9 cellular contexts compared by ENCODE assay signal in the genomic region with DNA sequence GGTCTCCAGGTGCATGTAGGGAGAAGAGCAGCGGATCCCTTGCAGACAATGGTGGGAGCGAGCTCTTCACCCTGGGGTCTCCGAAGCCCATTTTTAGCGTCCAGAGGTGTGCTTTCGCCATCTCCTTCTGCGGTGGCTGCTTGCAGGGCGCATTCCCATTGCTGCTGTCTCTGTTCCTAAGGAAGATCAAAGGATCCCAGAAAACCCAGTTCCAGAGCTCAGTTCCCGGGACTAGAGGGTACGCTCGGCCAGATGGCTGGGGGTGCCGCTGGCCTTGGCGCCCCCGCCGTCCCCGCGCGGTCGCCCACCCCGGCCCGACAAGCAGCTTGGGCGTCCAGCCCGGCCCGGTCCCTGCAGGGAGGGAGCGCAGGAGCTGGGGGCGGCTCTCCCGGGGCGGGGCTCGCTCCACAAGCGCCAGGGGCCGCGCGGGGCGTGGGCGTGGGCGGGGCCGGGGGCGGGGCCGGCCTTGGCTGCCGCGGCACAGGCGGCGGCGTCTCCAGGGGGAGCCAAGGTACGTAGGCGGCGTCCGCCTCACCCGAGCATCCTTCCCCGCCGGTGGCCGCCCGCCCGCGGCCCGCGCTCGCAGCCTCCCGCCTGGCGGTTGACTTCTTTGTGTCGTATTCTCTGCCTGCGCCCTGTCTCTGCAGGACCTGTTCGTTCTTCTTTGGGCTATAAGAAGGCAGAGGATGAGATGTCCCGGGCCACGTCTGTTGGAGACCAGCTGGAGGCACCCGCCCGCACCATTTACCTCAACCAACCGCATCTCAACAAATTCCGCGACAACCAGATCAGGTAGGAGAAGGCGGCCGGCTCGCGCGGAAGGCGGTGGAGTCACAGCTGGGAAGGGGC.
DNase-seq lines count a peak whose midpoint lies in the region; ATAC-seq and TF ChIP-seq lines count a peak whose summit lies in the region.
"Had no signal": no experiment of that assay in that cellular context is flagged by ENCODE, and none has a peak within 500 bp of the region (broad histone marks: within the 10 kb centered on the region; RNA-seq: fewer than 3 reads in every experiment).

No MANE protein-coding gene starts in this region.

- H2BK5ac ChIP-seq in H9 (ENCODE audit: insufficient read length, low read length), result no peak overlapping the region

- H4K20me1 ChIP-seq in H9 (ENCODE audit: control insufficient read depth, insufficient read depth, insufficient read length), result no peaks in the 10 kb centered on the region

- H2BK20ac ChIP-seq in H9 (ENCODE audit: low read depth, low read length, poor library complexity, severe bottlenecking), result no peak overlapping the region

- H3K4ac ChIP-seq in H9 (ENCODE audit: low read depth, low read length), result no peak overlapping the region

- no peak overlapping the region for H3K23ac ChIP-seq in H9 (ENCODE audit: insufficient read length, low read depth, low read length)

- peaks cover 8% of the 10 kb centered on the region for H3K23me2 ChIP-seq in H9 (ENCODE audit: insufficient read length, low read depth, low read length, poor library complexity, severe bottlenecking)

- no peak overlapping the region for H3K56ac ChIP-seq in H9 (ENCODE audit: insufficient read length, low read depth, low read length)

- TF ChIP-seq CTCF in H9 (conservative IDR thresholded peaks at IDR 0.05), result peak; percentile 33; the same call in 2 of the 3 replicates
- TF ChIP-seq CTCF in WTC11 (IDR thresholded peaks at IDR 0.05), result no peak

- no peak overlapping the region for H2AK5ac ChIP-seq in H9 (ENCODE audit: insufficient read length, low read length)

- H3K9me3 ChIP-seq in H9 (ENCODE audit: control insufficient read depth, low read depth, low read length), result no peaks in the 10 kb centered on the region

- peak overlapping the region; percentile 69 for H3K4me2 ChIP-seq in H9 (ENCODE audit: insufficient read depth, insufficient read length, low read length)

- H3K27me3 Mint-ChIP-seq in H9 (ENCODE audit: low read depth), result peaks cover 31% of the 10 kb centered on the region
- peaks cover 44% of the 10 kb centered on the region for H3K27me3 Mint-ChIP-seq in WTC11 (ENCODE audit: low read depth)
- H3K27me3 Mint-ChIP-seq in stimulated activated naive B cell treated with anti-CD40 and anti-IgM and Interleukin-4, amounts not matched to agents 10 μg/mL and 1 μg/mL and 100 μg/mL, for 72 hours, result peaks cover 50 to 66% of the 10 kb centered on the region in 2 donors

- no peaks in the 10 kb centered on the region for H3K79me1 ChIP-seq in H9 (ENCODE audit: insufficient read depth, low read depth, low read length, poor library complexity, severe bottlenecking)

- peak overlapping the region; percentile 18 for H2AFZ ChIP-seq in H9 (ENCODE audit: low read length)

- no peak overlapping the region for H4K91ac ChIP-seq in H9 (ENCODE audit: insufficient read length, low read depth, low read length)

- CTCF ChIA-PET in WTC11 (lab: Charles Lee), result interaction anchor here (0.9 to 1.8 kb wide), 8 partner anchors 26 to 784 kb away, joined by 3 to 12 read pairs (median 4); no protein-coding TSS in a partner anchor

- peaks cover 2% of the 10 kb centered on the region; the same call in 1 of the 2 replicates for H3K27me3 ChIP-seq in H9 (ENCODE audit: insufficient read depth, low read length)

- no peak overlapping the region for H4K5ac ChIP-seq in H9 (ENCODE audit: insufficient read length, low read depth, low read length)

- peak; percentile 45 for DNase-seq in AG20443 (ENCODE audit: low spot score)
- DNase-seq in H9, result peak; percentile 82
- peak; percentile 74 for DNase-seq in WTC11 (ENCODE audit: low spot score)
- peak; percentile 91 for DNase-seq in iPS-NIHi11 (ENCODE audit: low spot score)
- DNase-seq in SIG-M5 treated with dmso at 0.1 percent for 504 hours (lab: John Stamatoyannopoulos, UW; ENCODE audit: unreplicated experiment), result no peak
- DNase-seq in NAMALWA (ENCODE audit: low spot score), result no peak
- no peak for DNase-seq in stimulated activated naive B cell treated with anti-CD40 and anti-IgM and Interleukin-4, amounts not matched to agents 10 μg/mL and 1 μg/mL and 100 μg/mL, for 72 hours

- peak overlapping the region; percentile 75 for H3K14ac ChIP-seq in H9 (ENCODE audit: insufficient read depth, low read length)

- peak overlapping the region; percentile 53 for H3K18ac ChIP-seq in H9 (ENCODE audit: insufficient read length, low read depth, low read length)

- no peak overlapping the region for H2BK12ac ChIP-seq in H9 (ENCODE audit: insufficient read length, low read depth, low read length)

- H3K4me3 Mint-ChIP-seq in H9 (peak overlapping the region; percentile 86 to 98), WTC11 (peak overlapping the region; percentile 89)
- H3K4me3 Mint-ChIP-seq in stimulated activated naive B cell treated with anti-CD40 and anti-IgM and Interleukin-4, amounts not matched to agents 10 μg/mL and 1 μg/mL and 100 μg/mL, for 72 hours, result no peak overlapping the region

- WGBS in H9 (ENCODE audit: extremely low coverage, insufficient read length, low lambda C conversion rate), result no CpG with 5 or more reads among the region's 75 CpGs

- 0 out of 2 replicates have a peak, but pooled peaks cover 2% of the 10 kb centered on the region for H3K79me2 ChIP-seq in H9 (ENCODE audit: insufficient read depth, low read length)

- H3K36me3 Mint-ChIP-seq in H9 (ENCODE audit: insufficient read depth in 1 of 3, low read depth in 3 of 3) (no peaks in the 10 kb centered on the region), WTC11 (no peaks in the 10 kb centered on the region)
- no peaks in the 10 kb centered on the region for H3K36me3 Mint-ChIP-seq in stimulated activated naive B cell treated with anti-CD40 and anti-IgM and Interleukin-4, amounts not matched to agents 10 μg/mL and 1 μg/mL and 100 μg/mL, for 72 hours

- H3K27ac ChIP-seq in H9 (ENCODE audit: insufficient read length, low read depth, low read length), result no peak overlapping the region

- ATAC-seq in WTC11, result peak; percentile 69
- ATAC-seq in GM18909 (IDR thresholded peaks at IDR 0.05; ENCODE audit: poor library complexity, unreplicated experiment), result no peak
- no peak for ATAC-seq in stimulated activated naive B cell treated with anti-CD40 and anti-IgM and Interleukin-4, amounts not matched to agents 10 μg/mL and 1 μg/mL and 100 μg/mL, for 72 hours (replicated peaks)
- ATAC-seq: GM12878 had no signal

- H2BK120ac ChIP-seq in H9 (ENCODE audit: low read depth, low read length, poor library complexity, severe bottlenecking), result no peak overlapping the region

- H3K27ac Mint-ChIP-seq in H9, result peak overlapping the region in 2 of 3 experiments; percentile 32 to 90; a peak in 3 of 7 replicates
- H3K27ac Mint-ChIP-seq in WTC11, result no peak overlapping the region
- no peak overlapping the region for H3K27ac Mint-ChIP-seq in stimulated activated naive B cell treated with anti-CD40 and anti-IgM and Interleukin-4, amounts not matched to agents 10 μg/mL and 1 μg/mL and 100 μg/mL, for 72 hours

- H3K9me3 Mint-ChIP-seq in H9 (no peaks in the 10 kb centered on the region), WTC11 (no peaks in the 10 kb centered on the region)
- H3K9me3 Mint-ChIP-seq in stimulated activated naive B cell treated with anti-CD40 and anti-IgM and Interleukin-4, amounts not matched to agents 10 μg/mL and 1 μg/mL and 100 μg/mL, for 72 hours, result no peaks in the 10 kb centered on the region

- H3K9ac ChIP-seq in H9 (ENCODE audit: extremely low read depth, insufficient read length, low read length), result no peak overlapping the region

- H4K8ac ChIP-seq in H9 (replicated peaks; ENCODE audit: insufficient read length, low read depth, low read length), result no peak overlapping the region

- no peak overlapping the region for H3T11ph ChIP-seq in H9 (ENCODE audit: low read length)

- H3K4me1 Mint-ChIP-seq in H9 (peaks cover 17 to 32% of the 10 kb centered on the region in 2 experiments; a peak in 3 of 4 replicates), WTC11 (peaks cover 10% of the 10 kb centered on the region)
- peaks cover 4 to 7% of the 10 kb centered on the region in 2 donors for H3K4me1 Mint-ChIP-seq in stimulated activated naive B cell treated with anti-CD40 and anti-IgM and Interleukin-4, amounts not matched to agents 10 μg/mL and 1 μg/mL and 100 μg/mL, for 72 hours

- H3K4me1 ChIP-seq in H9 (ENCODE audit: insufficient read depth, low read length), result peaks cover 4% of the 10 kb centered on the region; the same call in 1 of the 2 replicates

- POLR2A ChIA-PET in WTC11 (lab: Charles Lee), result no interaction called here

- no peak overlapping the region for H2BK15ac ChIP-seq in H9 (ENCODE audit: low read depth, low read length)

TF ChIP-seq in WTC11, 78 proteins besides CTCF, POLR2A, EP300 and RAD21 (continues in another document):
- TF ChIP-seq, protein P1, sequence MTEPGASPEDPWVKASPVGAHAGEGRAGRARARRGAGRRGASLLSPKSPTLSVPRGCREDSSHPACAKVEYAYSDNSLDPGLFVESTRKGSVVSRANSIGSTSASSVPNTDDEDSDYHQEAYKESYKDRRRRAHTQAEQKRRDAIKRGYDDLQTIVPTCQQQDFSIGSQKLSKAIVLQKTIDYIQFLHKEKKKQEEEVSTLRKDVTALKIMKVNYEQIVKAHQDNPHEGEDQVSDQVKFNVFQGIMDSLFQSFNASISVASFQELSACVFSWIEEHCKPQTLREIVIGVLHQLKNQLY (CRISPR knock-in tag; IDR thresholded peaks at IDR 0.05), result no peak
- TF ChIP-seq CREM (CRISPR knock-in tag; IDR thresholded peaks at IDR 0.05), result 0 out of 2 replicates have a peak, but pooled peaks have one; percentile 52
- TF ChIP-seq SP1 (CRISPR knock-in tag; conservative IDR thresholded peaks at IDR 0.05), result 0 out of 2 replicates have a peak, but pooled peaks have one; percentile 26
- no peak for TF ChIP-seq ZNF423 (CRISPR knock-in tag; IDR thresholded peaks at IDR 0.05)
- TF ChIP-seq, protein P2, sequence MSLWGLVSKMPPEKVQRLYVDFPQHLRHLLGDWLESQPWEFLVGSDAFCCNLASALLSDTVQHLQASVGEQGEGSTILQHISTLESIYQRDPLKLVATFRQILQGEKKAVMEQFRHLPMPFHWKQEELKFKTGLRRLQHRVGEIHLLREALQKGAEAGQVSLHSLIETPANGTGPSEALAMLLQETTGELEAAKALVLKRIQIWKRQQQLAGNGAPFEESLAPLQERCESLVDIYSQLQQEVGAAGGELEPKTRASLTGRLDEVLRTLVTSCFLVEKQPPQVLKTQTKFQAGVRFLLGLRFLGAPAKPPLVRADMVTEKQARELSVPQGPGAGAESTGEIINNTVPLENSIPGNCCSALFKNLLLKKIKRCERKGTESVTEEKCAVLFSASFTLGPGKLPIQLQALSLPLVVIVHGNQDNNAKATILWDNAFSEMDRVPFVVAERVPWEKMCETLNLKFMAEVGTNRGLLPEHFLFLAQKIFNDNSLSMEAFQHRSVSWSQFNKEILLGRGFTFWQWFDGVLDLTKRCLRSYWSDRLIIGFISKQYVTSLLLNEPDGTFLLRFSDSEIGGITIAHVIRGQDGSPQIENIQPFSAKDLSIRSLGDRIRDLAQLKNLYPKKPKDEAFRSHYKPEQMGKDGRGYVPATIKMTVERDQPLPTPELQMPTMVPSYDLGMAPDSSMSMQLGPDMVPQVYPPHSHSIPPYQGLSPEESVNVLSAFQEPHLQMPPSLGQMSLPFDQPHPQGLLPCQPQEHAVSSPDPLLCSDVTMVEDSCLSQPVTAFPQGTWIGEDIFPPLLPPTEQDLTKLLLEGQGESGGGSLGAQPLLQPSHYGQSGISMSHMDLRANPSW (CRISPR knock-in tag; conservative IDR thresholded peaks at IDR 0.05; ENCODE audit: low read depth), result 0 out of 2 replicates have a peak, but pooled peaks have one; percentile 70

Comparison
In these comparisons a context has a peak if more than half of its experiments do, and no peak if none do; other contexts are left out.
1. DNase-seq: peak in AG20443 (single experiment), H9 (single experiment), WTC11 (single experiment) and iPS-NIHi11 (single experiment); none in SIG-M5 treated with dmso at 0.1 percent for 504 hours (single experiment), NAMALWA (single experiment) and stimulated activated naive B cell treated with anti-CD40 and anti-IgM and Interleukin-4, amounts not matched to agents 10 μg/mL and 1 μg/mL and 100 μg/mL, for 72 hours (single experiment).
2. H3K27ac Mint-ChIP-seq: peak in H9 (2 of 3); none in WTC11 (single experiment) and stimulated activated naive B cell treated with anti-CD40 and anti-IgM and Interleukin-4, amounts not matched to agents 10 μg/mL and 1 μg/mL and 100 μg/mL, for 72 hours (single experiment).
3. H3K4me3 Mint-ChIP-seq: peak in H9 (2 of 2) and WTC11 (single experiment); none in stimulated activated naive B cell treated with anti-CD40 and anti-IgM and Interleukin-4, amounts not matched to agents 10 μg/mL and 1 μg/mL and 100 μg/mL, for 72 hours (0 of 2).